ENCODE assay signal across 35 cellular contexts in the genomic region with DNA sequence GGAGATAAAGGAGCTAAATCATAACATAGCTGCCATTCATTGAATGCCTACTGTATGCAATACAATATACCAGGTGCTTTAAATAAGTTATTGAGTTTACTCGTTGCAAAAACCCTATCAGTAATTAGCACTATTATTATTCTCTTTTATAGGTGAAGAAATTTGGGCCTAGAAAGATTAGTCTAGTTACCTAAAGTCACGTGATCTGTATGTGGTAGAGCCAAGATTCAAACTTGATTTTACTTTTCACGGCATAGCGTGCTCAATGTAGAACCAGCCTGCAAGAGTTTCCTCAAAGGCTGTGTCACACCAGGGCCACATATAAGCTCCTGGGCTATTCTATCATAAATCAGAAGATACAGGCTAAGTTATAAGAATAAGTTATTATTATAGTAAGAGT.
"Had no signal": no experiment of that assay in that cellular context is flagged by ENCODE, and none has a peak within 500 bp of the region (broad histone marks: within the 10 kb centered on the region; RNA-seq: fewer than 3 reads in every experiment).

No MANE protein-coding gene starts in this region.

- H3K9me3 ChIP-seq: MG63 had no signal

- H3K4me3 ChIP-seq: MG63 had no signal

- DNase-seq: Kasumi-1, MG63, MM.1S, MV-4-11, NCI-H1048, NCI-H1092, NCI-H1092 treated with DMSO at 0.1 percent for 48 hours, NCI-H1105, NCI-H1105 treated with DMSO at 0.1 percent for 48 hours, NCI-H1417, NCI-H1417 treated with DMSO at 0.1 percent for 48 hours, NCI-H1436, NCI-H1436 treated with DMSO at 0.1 percent for 48 hours, NCI-H146, NCI-H1694, NCI-H1694 treated with DMSO at 0.1 percent for 48 hours, NCI-H187, NCI-H187 treated with DMSO at 0.1 percent for 48 hours, NCI-H1930, NCI-H2029, NCI-H2029 treated with DMSO at 0.1 percent for 48 hours, NCI-H2081, NCI-H2081 treated with DMSO at 0.1 percent for 48 hours, NCI-H2107, NCI-H2171, NCI-H2171 treated with DMSO at 0.1 percent for 48 hours, NCI-H2227 treated with DMSO at 0.1 percent for 48 hours, NCI-H226, NCI-H345, NCI-H446, NCI-H446 treated with DMSO at 0.1 percent for 48 hours, NCI-H510A, NCI-H510A treated with DMSO at 0.1 percent for 48 hours, NCI-H524 treated with DMSO at 0.1 percent for 48 hours, NCI-H526 had no signal

- H3K36me3 ChIP-seq: MG63 had no signal

- H3K27me3 ChIP-seq: MG63 had no signal
